2 cellular contexts compared by ENCODE assay signal in genomic region chr6:33430334-33430733, GRCh38.
TF ChIP-seq lines count a peak whose summit lies in the region.

No MANE protein-coding gene starts in this region.

TF ChIP-seq in SK-N-SH, 30 proteins besides CTCF, POLR2A, EP300 and RAD21 (continued from another document):
- TF ChIP-seq, protein P1, sequence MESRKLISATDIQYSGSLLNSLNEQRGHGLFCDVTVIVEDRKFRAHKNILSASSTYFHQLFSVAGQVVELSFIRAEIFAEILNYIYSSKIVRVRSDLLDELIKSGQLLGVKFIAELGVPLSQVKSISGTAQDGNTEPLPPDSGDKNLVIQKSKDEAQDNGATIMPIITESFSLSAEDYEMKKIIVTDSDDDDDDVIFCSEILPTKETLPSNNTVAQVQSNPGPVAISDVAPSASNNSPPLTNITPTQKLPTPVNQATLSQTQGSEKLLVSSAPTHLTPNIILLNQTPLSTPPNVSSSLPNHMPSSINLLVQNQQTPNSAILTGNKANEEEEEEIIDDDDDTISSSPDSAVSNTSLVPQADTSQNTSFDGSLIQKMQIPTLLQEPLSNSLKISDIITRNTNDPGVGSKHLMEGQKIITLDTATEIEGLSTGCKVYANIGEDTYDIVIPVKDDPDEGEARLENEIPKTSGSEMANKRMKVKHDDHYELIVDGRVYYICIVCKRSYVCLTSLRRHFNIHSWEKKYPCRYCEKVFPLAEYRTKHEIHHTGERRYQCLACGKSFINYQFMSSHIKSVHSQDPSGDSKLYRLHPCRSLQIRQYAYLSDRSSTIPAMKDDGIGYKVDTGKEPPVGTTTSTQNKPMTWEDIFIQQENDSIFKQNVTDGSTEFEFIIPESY (IDR thresholded peaks at IDR 0.05; ENCODE audit: borderline replicate concordance, low read depth) = no peak
- TF ChIP-seq RXRA (IDR thresholded peaks at IDR 0.05; ENCODE audit: borderline replicate concordance, low read depth) = no peak
- TF ChIP-seq, protein P2, sequence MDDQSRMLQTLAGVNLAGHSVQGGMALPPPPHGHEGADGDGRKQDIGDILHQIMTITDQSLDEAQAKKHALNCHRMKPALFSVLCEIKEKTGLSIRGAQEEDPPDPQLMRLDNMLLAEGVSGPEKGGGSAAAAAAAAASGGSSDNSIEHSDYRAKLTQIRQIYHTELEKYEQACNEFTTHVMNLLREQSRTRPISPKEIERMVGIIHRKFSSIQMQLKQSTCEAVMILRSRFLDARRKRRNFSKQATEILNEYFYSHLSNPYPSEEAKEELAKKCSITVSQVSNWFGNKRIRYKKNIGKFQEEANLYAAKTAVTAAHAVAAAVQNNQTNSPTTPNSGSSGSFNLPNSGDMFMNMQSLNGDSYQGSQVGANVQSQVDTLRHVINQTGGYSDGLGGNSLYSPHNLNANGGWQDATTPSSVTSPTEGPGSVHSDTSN (IDR thresholded peaks at IDR 0.05) = no peak
- no peak for TF ChIP-seq NFIC (IDR thresholded peaks at IDR 0.05; ENCODE audit: borderline replicate concordance)
- TF ChIP-seq FOXM1 (IDR thresholded peaks at IDR 0.05; ENCODE audit: low read depth) = no peak
- no peak for TF ChIP-seq SIN3A (IDR thresholded peaks at IDR 0.05; ENCODE audit: borderline replicate concordance, low read depth, low read length)
- TF ChIP-seq EZH2phosphoT487 (IDR thresholded peaks at IDR 0.05; ENCODE audit: borderline replicate concordance, low read depth) = no peak
- no peak for TF ChIP-seq TEAD4 (IDR thresholded peaks at IDR 0.05; ENCODE audit: borderline replicate concordance, insufficient read depth)

TF ChIP-seq in SK-N-SH treated with all-trans-retinoic acid at 6 μM for 48 hours, 23 proteins besides CTCF, POLR2A, EP300 and RAD21 (continued from another document):
- TF ChIP-seq CSRNP3 (CRISPR knock-in tag; IDR thresholded peaks at IDR 0.05) = no peak
- TF ChIP-seq ZNF565 (CRISPR knock-in tag; conservative IDR thresholded peaks at IDR 0.05; ENCODE audit: low read depth) = no peak
- TF ChIP-seq SNAI2 (CRISPR knock-in tag; IDR thresholded peaks at IDR 0.05) = no peak
- TF ChIP-seq PATZ1 (CRISPR knock-in tag; IDR thresholded peaks at IDR 0.05; ENCODE audit: borderline replicate concordance) = no peak
- no peak for TF ChIP-seq PPARA (CRISPR knock-in tag; IDR thresholded peaks at IDR 0.05; ENCODE audit: borderline replicate concordance)
- no peak for TF ChIP-seq ESRRG (CRISPR knock-in tag; IDR thresholded peaks at IDR 0.05)
- no peak for TF ChIP-seq ZNF8 (CRISPR knock-in tag; IDR thresholded peaks at IDR 0.05)
